Comparison of ENCODE assay signal across 1 cellular context in the genomic region with DNA sequence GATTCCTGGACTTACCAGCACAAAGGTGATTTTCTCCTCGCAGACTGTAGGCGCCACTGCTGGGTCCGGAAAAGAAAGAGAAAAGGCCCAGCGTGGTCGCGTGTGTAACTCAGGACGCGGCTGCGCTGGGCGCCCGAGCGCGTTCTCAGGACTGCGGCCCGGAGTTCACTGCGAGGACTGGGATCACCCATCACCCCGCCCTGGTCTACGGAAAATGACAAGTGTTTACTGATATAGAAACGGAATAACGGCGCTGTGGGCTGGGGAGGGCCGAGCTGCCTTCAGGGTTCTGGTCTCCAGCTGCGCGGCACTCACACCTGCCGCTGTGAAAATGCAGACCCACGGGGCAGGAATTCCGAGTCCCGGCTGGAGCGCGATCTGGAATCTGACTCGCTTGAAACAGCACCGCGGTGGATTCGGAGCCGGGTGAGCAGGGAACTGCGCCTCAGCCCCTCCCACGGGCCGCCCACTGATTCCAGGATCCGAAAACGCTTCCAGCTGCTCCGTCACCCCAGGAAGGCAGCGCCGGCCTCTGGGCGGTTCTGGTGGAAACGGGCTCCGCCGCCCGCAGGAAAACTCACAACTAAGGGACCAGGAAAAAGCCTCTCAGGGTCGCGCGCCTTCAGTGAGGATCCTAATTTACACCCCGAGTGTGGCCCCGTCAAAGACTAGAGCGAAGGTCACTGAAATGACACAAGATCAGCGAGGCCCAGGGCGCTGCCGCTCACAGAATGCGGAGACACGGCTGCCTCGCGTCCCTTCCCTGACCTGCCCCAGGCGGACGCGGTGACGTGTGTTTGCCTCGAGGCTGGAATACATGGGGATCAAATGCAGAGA.
TF ChIP-seq lines count a peak whose summit lies in the region.

No MANE protein-coding gene starts in this region.

TF ChIP-seq in HepG2, 621 proteins besides CTCF, POLR2A, EP300 and RAD21 (continued from another document and continues in another):
- no peak for TF ChIP-seq ZNF678 (CRISPR knock-in tag; IDR thresholded peaks at IDR 0.05)
- TF ChIP-seq, protein P1, sequence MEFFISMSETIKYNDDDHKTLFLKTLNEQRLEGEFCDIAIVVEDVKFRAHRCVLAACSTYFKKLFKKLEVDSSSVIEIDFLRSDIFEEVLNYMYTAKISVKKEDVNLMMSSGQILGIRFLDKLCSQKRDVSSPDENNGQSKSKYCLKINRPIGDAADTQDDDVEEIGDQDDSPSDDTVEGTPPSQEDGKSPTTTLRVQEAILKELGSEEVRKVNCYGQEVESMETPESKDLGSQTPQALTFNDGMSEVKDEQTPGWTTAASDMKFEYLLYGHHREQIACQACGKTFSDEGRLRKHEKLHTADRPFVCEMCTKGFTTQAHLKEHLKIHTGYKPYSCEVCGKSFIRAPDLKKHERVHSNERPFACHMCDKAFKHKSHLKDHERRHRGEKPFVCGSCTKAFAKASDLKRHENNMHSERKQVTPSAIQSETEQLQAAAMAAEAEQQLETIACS (CRISPR knock-in tag; IDR thresholded peaks at IDR 0.05) = peak; percentile 60; the same call in 1 of the 2 replicates
- no peak for TF ChIP-seq NBN (conservative IDR thresholded peaks at IDR 0.05)
- peak; percentile 88 for TF ChIP-seq RARA (CRISPR knock-in tag; IDR thresholded peaks at IDR 0.05)
- TF ChIP-seq POLR2AphosphoS2 (IDR thresholded peaks at IDR 0.05; ENCODE audit: low read depth, low read length) = no peak
- 0 out of 2 replicates have a peak, but pooled peaks have one; percentile 43 for TF ChIP-seq CBX5 (CRISPR knock-in tag; IDR thresholded peaks at IDR 0.05; ENCODE audit: borderline replicate concordance)
- TF ChIP-seq SALL1 (CRISPR knock-in tag; IDR thresholded peaks at IDR 0.05) = peak; percentile 72
- no peak for TF ChIP-seq ETV6 (CRISPR knock-in tag; conservative IDR thresholded peaks at IDR 0.05)
- TF ChIP-seq, protein P2, sequence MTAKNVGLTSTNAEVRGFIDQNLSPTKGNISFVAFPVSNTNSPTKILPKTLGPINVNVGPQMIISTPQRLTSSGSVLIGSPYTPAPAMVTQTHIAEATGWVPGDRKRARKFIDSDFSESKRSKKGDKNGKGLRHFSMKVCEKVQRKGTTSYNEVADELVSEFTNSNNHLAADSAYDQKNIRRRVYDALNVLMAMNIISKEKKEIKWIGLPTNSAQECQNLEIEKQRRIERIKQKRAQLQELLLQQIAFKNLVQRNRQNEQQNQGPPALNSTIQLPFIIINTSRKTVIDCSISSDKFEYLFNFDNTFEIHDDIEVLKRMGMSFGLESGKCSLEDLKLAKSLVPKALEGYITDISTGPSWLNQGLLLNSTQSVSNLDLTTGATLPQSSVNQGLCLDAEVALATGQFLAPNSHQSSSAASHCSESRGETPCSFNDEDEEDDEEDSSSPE (CRISPR knock-in tag; IDR thresholded peaks at IDR 0.05) = peak; percentile 63
- peak; percentile 82; the same call in 1 of the 2 replicates for TF ChIP-seq ZNF724P (CRISPR knock-in tag; IDR thresholded peaks at IDR 0.05; ENCODE audit: borderline replicate concordance)
- TF ChIP-seq ZNF354B (CRISPR knock-in tag; IDR thresholded peaks at IDR 0.05) = no peak
- TF ChIP-seq PHF8 (CRISPR knock-in tag; IDR thresholded peaks at IDR 0.05) = peak; percentile 85
- no peak for TF ChIP-seq KDM5A (IDR thresholded peaks at IDR 0.05; ENCODE audit: borderline replicate concordance, low read length)
- TF ChIP-seq, protein P3, sequence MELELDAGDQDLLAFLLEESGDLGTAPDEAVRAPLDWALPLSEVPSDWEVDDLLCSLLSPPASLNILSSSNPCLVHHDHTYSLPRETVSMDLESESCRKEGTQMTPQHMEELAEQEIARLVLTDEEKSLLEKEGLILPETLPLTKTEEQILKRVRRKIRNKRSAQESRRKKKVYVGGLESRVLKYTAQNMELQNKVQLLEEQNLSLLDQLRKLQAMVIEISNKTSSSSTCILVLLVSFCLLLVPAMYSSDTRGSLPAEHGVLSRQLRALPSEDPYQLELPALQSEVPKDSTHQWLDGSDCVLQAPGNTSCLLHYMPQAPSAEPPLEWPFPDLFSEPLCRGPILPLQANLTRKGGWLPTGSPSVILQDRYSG (CRISPR knock-in tag; IDR thresholded peaks at IDR 0.05) = no peak
- peak; percentile 36; the same call in 1 of the 2 replicates for TF ChIP-seq THAP11 (CRISPR knock-in tag; IDR thresholded peaks at IDR 0.05)
- TF ChIP-seq ZNF263 (CRISPR knock-in tag; IDR thresholded peaks at IDR 0.05) = peak; percentile 79
- peak; percentile 86; the same call in 1 of the 2 replicates for TF ChIP-seq ZNF557 (CRISPR knock-in tag; IDR thresholded peaks at IDR 0.05)
- TF ChIP-seq TMF1 (CRISPR knock-in tag; IDR thresholded peaks at IDR 0.05; ENCODE audit: low read depth) = no peak
- peak; percentile 82 for TF ChIP-seq YEATS4 (CRISPR knock-in tag; IDR thresholded peaks at IDR 0.05; ENCODE audit: borderline replicate concordance)
- TF ChIP-seq ZNF230 (CRISPR knock-in tag; IDR thresholded peaks at IDR 0.05) = peak; percentile 56; the same call in 1 of the 2 replicates
- TF ChIP-seq JUND (CRISPR knock-in tag; IDR thresholded peaks at IDR 0.05) = peak; percentile 31; the same call in 1 of the 2 replicates
- TF ChIP-seq MEF2D (CRISPR knock-in tag; IDR thresholded peaks at IDR 0.05) = peak; percentile 44; the same call in 1 of the 2 replicates
- peak; percentile 38; the same call in 1 of the 2 replicates for TF ChIP-seq ZNF709 (CRISPR knock-in tag; IDR thresholded peaks at IDR 0.05)
- no peak for TF ChIP-seq GATA4 (IDR thresholded peaks at IDR 0.05; ENCODE audit: borderline replicate concordance, low read depth)
- TF ChIP-seq, protein P4, sequence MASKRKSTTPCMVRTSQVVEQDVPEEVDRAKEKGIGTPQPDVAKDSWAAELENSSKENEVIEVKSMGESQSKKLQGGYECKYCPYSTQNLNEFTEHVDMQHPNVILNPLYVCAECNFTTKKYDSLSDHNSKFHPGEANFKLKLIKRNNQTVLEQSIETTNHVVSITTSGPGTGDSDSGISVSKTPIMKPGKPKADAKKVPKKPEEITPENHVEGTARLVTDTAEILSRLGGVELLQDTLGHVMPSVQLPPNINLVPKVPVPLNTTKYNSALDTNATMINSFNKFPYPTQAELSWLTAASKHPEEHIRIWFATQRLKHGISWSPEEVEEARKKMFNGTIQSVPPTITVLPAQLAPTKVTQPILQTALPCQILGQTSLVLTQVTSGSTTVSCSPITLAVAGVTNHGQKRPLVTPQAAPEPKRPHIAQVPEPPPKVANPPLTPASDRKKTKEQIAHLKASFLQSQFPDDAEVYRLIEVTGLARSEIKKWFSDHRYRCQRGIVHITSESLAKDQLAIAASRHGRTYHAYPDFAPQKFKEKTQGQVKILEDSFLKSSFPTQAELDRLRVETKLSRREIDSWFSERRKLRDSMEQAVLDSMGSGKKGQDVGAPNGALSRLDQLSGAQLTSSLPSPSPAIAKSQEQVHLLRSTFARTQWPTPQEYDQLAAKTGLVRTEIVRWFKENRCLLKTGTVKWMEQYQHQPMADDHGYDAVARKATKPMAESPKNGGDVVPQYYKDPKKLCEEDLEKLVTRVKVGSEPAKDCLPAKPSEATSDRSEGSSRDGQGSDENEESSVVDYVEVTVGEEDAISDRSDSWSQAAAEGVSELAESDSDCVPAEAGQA (IDR thresholded peaks at IDR 0.05; ENCODE audit: low read depth) = no peak
- TF ChIP-seq, protein P4 (CRISPR knock-in tag; IDR thresholded peaks at IDR 0.05; ENCODE audit: borderline replicate concordance) = peak; percentile 75; the same call in 1 of the 2 replicates
- TF ChIP-seq ZNF282 (IDR thresholded peaks at IDR 0.05; ENCODE audit: partially characterized antibody) = no peak
- no peak for TF ChIP-seq ZNF101 (CRISPR knock-in tag; IDR thresholded peaks at IDR 0.05; ENCODE audit: borderline replicate concordance, low read depth)
- TF ChIP-seq ZFAT (CRISPR knock-in tag; conservative IDR thresholded peaks at IDR 0.05) = peak; percentile 84; the same call in 1 of the 2 replicates
- TF ChIP-seq, protein P5, sequence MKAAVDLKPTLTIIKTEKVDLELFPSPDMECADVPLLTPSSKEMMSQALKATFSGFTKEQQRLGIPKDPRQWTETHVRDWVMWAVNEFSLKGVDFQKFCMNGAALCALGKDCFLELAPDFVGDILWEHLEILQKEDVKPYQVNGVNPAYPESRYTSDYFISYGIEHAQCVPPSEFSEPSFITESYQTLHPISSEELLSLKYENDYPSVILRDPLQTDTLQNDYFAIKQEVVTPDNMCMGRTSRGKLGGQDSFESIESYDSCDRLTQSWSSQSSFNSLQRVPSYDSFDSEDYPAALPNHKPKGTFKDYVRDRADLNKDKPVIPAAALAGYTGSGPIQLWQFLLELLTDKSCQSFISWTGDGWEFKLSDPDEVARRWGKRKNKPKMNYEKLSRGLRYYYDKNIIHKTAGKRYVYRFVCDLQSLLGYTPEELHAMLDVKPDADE (CRISPR knock-in tag; IDR thresholded peaks at IDR 0.05) = 0 out of 2 replicates have a peak, but pooled peaks have one; percentile 18
- TF ChIP-seq KLF6 (CRISPR knock-in tag; IDR thresholded peaks at IDR 0.05) = peak; percentile 86; the same call in 1 of the 2 replicates
- no peak for TF ChIP-seq ZNF615 (CRISPR knock-in tag; IDR thresholded peaks at IDR 0.05; ENCODE audit: borderline replicate concordance)
- peak; percentile 65; the same call in 1 of the 2 replicates for TF ChIP-seq KAT7 (CRISPR knock-in tag; IDR thresholded peaks at IDR 0.05; ENCODE audit: borderline replicate concordance)
- peak; percentile 59; the same call in 1 of the 2 replicates for TF ChIP-seq ZNF564 (CRISPR knock-in tag; IDR thresholded peaks at IDR 0.05)
- TF ChIP-seq KAT8 (CRISPR knock-in tag; IDR thresholded peaks at IDR 0.05) = peak; percentile 52
- TF ChIP-seq HNF4G (IDR thresholded peaks at IDR 0.05; ENCODE audit: borderline replicate concordance, low read depth, low read length) = peak; percentile 13; the same call in 1 of the 2 replicates
- TF ChIP-seq HNF4G (CRISPR knock-in tag; IDR thresholded peaks at IDR 0.05; ENCODE audit: borderline replicate concordance, low read depth) = peak; percentile 43; the same call in 1 of the 2 replicates
- peak; percentile 43; the same call in 1 of the 2 replicates for TF ChIP-seq ETV5 (CRISPR knock-in tag; IDR thresholded peaks at IDR 0.05; ENCODE audit: borderline replicate concordance)
- TF ChIP-seq ZNF20 (CRISPR knock-in tag; IDR thresholded peaks at IDR 0.05) = no peak
- no peak for TF ChIP-seq ZBTB46 (CRISPR knock-in tag; IDR thresholded peaks at IDR 0.05; ENCODE audit: borderline replicate concordance)
- TF ChIP-seq ZNF766 (CRISPR knock-in tag; IDR thresholded peaks at IDR 0.05; ENCODE audit: borderline replicate concordance) = 0 out of 2 replicates have a peak, but pooled peaks have one; percentile 47
- no peak for TF ChIP-seq ATF7 (IDR thresholded peaks at IDR 0.05)
- TF ChIP-seq ATF7 (CRISPR knock-in tag; IDR thresholded peaks at IDR 0.05) = 0 out of 2 replicates have a peak, but pooled peaks have one; percentile 35
- no peak for TF ChIP-seq ATF6 (CRISPR knock-in tag; conservative IDR thresholded peaks at IDR 0.05)
- TF ChIP-seq POLR2G (IDR thresholded peaks at IDR 0.05; ENCODE audit: low read depth, low read length) = peak; percentile 91
- TF ChIP-seq ZNF451 (CRISPR knock-in tag; IDR thresholded peaks at IDR 0.05) = peak; percentile 53; the same call in 1 of the 2 replicates
- no peak for TF ChIP-seq TBX3 (IDR thresholded peaks at IDR 0.05; ENCODE audit: borderline replicate concordance)
- peak; percentile 42; the same call in 1 of the 2 replicates for TF ChIP-seq TSC22D2 (CRISPR knock-in tag; IDR thresholded peaks at IDR 0.05; ENCODE audit: borderline replicate concordance)
- TF ChIP-seq RFX3 (CRISPR knock-in tag; IDR thresholded peaks at IDR 0.05) = no peak
